In the genomic region with DNA sequence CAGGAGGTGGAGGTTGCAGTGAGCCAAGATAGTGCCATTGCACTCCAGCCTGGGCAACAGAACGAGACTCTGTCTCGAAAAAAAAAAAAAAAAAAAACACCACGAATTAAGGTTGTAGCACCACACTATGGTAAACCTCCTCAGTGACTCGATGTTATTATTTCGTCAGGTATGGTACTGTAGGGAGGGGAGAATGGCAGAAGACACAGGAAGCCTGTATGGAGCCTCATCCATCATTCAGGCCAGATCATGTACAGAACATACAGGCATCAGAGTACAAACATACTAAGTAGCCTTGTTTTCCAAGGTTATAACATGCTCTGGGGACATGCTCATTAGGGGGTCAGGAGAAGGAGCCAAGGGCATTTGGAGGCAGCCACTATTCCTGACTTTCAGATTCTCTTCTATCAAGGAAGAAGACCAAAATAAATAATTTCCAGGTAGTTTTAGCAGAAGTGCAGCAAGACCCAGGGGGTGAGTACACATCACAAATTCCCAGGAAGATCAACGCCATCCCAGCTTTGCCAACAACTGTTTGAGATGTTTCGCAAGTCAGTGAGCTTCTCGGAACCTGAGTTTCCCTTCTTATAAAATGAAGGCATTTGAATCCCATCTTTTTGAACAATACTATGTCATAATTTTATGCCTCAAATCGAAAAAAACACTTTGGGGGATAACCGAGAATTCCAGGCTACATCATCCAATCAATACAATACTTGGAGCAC, we compare ENCODE assay signal across 10 cellular contexts.
DNase-seq lines count a peak whose midpoint lies in the region; ATAC-seq and TF ChIP-seq lines count a peak whose summit lies in the region.
"Had no signal": no experiment of that assay in that cellular context is flagged by ENCODE, and none has a peak within 500 bp of the region (broad histone marks: within the 10 kb centered on the region; RNA-seq: fewer than 3 reads in every experiment).

No MANE protein-coding gene starts in this region.

- peak; percentile 51 for ATAC-seq in foreskin keratinocyte

- H3K9ac ChIP-seq in colonic mucosa (ENCODE audit: low read depth in 2 of 2, low read length in 2 of 2): no peak overlapping the region

- no peaks in the 10 kb centered on the region for H3K27me3 Mint-ChIP-seq in activated naive CD8-positive, alpha-beta T cell

- H3K4me3 Mint-ChIP-seq in activated naive CD8-positive, alpha-beta T cell: peak overlapping the region; percentile 30

- H3K9me3 Mint-ChIP-seq in activated naive CD8-positive, alpha-beta T cell (ENCODE audit: low read depth): peaks cover 4% of the 10 kb centered on the region

- peak; percentile 58 for DNase-seq in ACHN
- DNase-seq in GM04503 (ENCODE audit: low read depth): peak; percentile 43
- peak in 1 of 2 donors; percentile 82 for DNase-seq in foreskin keratinocyte
- DNase-seq in NCI-H1092 (lab: John Stamatoyannopoulos, UW): no peak
- no peak for DNase-seq in colonic mucosa
- no peak for DNase-seq in BE2C
- DNase-seq in DMS153 (lab: John Stamatoyannopoulos, UW): no peak
- DNase-seq: effector CD8-positive, alpha-beta T cell; retina had no signal

- peaks cover 8% of the 10 kb centered on the region for H3K36me3 Mint-ChIP-seq in activated naive CD8-positive, alpha-beta T cell

- intact Hi-C loops in colonic mucosa (cut with DNase I): no loop called here

- peaks cover 65% of the 10 kb centered on the region for H3K4me1 Mint-ChIP-seq in activated naive CD8-positive, alpha-beta T cell (ENCODE audit: low read depth)

- H3K9me3 ChIP-seq in colonic mucosa: no peaks in the 10 kb centered on the region
- no peaks in the 10 kb centered on the region for H3K9me3 ChIP-seq in BE2C

- TF ChIP-seq CTCF in foreskin keratinocyte (conservative IDR thresholded peaks at IDR 0.05) (no peak), colonic mucosa (IDR thresholded peaks at IDR 0.05) (no peak), BE2C (IDR thresholded peaks at IDR 0.05; ENCODE audit: low read depth, low read length) (no peak)

- H3K36me3 ChIP-seq in colonic mucosa (no peaks in the 10 kb centered on the region), BE2C (no peaks in the 10 kb centered on the region)

- H3K4me1 ChIP-seq in foreskin keratinocyte (peaks cover 15% of the 10 kb centered on the region), colonic mucosa (no peaks in the 10 kb centered on the region), BE2C (no peaks in the 10 kb centered on the region)

- H3K27ac ChIP-seq in foreskin keratinocyte (peak overlapping the region; percentile 61), colonic mucosa (no peak overlapping the region)

- no peaks in the 10 kb centered on the region for H3K27me3 ChIP-seq in foreskin keratinocyte
- H3K27me3 ChIP-seq in colonic mucosa: no peaks in the 10 kb centered on the region
- no peaks in the 10 kb centered on the region for H3K27me3 ChIP-seq in BE2C

- in situ Hi-C loops in ACHN (cut with HindIII; ENCODE audit: low pct_ligation_motif_present, low pct_unique_long_range_greater_than_20kb, low sequenced_read_pairs): no loop called here

- H3K4me3 ChIP-seq in colonic mucosa (no peak overlapping the region), BE2C (ENCODE audit: low read depth, low read length) (no peak overlapping the region)

- H3K27ac Mint-ChIP-seq in activated naive CD8-positive, alpha-beta T cell: peak overlapping the region; percentile 82

Comparison
In these comparisons a context has a peak if more than half of its experiments do, and no peak if none do; other contexts are left out.
1. DNase-seq: peak in ACHN (single experiment) and GM04503 (single experiment); none in NCI-H1092 (single experiment), colonic mucosa (single experiment), BE2C (single experiment) and DMS153 (single experiment).